12 cellular contexts compared by ENCODE assay signal in the genomic region with DNA sequence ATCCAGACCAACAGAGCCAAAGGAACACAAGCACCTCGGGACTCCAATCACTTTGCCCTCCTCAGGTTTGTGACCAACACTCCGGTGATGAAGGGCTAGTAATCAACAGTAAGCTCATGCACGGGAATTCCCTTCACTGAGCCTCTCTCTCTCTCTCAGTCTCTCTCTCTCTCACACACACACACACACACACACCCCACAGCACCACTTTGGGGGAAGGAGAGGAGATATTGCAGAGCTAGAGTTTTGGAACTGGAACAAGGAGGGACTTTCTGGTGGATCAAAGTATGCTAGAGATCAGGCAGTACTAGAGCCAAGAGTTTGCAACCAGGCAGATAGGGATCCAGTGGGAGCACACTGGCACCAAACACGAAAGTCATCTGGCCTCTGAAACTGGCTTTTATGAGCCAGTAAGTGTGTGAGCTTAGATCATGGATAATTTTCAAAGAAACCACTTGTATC.
A peak's percentile ranks its signal among the peaks of the same experiment; 100 is the strongest.
DNase-seq lines count a peak whose midpoint lies in the region; ATAC-seq lines count a peak whose summit lies in the region.
"Had no signal": no experiment of that assay in that cellular context is flagged by ENCODE, and none has a peak within 500 bp of the region (broad histone marks: within the 10 kb centered on the region; RNA-seq: fewer than 3 reads in every experiment).

No MANE protein-coding gene starts in this region.

- peaks cover 43% of the 10 kb centered on the region for H3K4me1 ChIP-seq in muscle layer of colon (ENCODE audit: insufficient read depth, low read length)

- no peaks in the 10 kb centered on the region for H3K9me3 ChIP-seq in muscle layer of colon (ENCODE audit: low read length)

- no peaks in the 10 kb centered on the region for H3K27me3 ChIP-seq in muscle layer of colon (ENCODE audit: control insufficient read depth in 1 of 2, insufficient read depth in 2 of 2, low read length in 2 of 2)

- peak; percentile 44 for DNase-seq in stimulated activated CD4-positive, alpha-beta T cell treated with anti-CD3 and anti-CD28 coated beads, Interleukin-15, amount 100 ng/mL, for 24 hours
- DNase-seq in stimulated activated CD4-positive, alpha-beta T cell treated with anti-CD3 and anti-CD28 coated beads, Interleukin-2, amount 100 ng/mL, for 48 hours: no peak
- DNase-seq in activated T-cell treated with anti-CD3 and anti-CD28 coated beads, Interleukin-2, amount 50 U/mL, for 48 hours: peak; percentile 63 to 65
- no peak for DNase-seq in inferior parietal cortex (ENCODE audit: extremely low spot score)
- DNase-seq in globus pallidus (ENCODE audit: low spot score): no peak
- no peak for DNase-seq in NCI-H226
- DNase-seq: cerebellar nuclear complex, foreskin fibroblast, NCI-H446 treated with DMSO at 0.1 percent for 48 hours had no signal

- no peak for ATAC-seq in GM21723 (IDR thresholded peaks at IDR 0.05; ENCODE audit: unreplicated experiment)
- ATAC-seq: HCT116 had no signal

- no peak overlapping the region for H3K9ac ChIP-seq in muscle layer of colon (ENCODE audit: low read length)

- H3K4me3 ChIP-seq in muscle layer of colon (ENCODE audit: low read depth in 1 of 2, low read length in 2 of 2): no peak overlapping the region

- H3K27ac ChIP-seq in muscle layer of colon (ENCODE audit: low read depth, low read length): peak overlapping the region; percentile 22

- no peaks in the 10 kb centered on the region for H3K36me3 ChIP-seq in muscle layer of colon (ENCODE audit: insufficient read depth, low read length)

Comparison
In these comparisons a context has a peak if more than half of its experiments do, and no peak if none do; other contexts are left out.
1. DNase-seq: peak in stimulated activated CD4-positive, alpha-beta T cell treated with anti-CD3 and anti-CD28 coated beads, Interleukin-15, amount 100 ng/mL, for 24 hours (single experiment) and activated T-cell treated with anti-CD3 and anti-CD28 coated beads, Interleukin-2, amount 50 U/mL, for 48 hours (2 of 2); none in stimulated activated CD4-positive, alpha-beta T cell treated with anti-CD3 and anti-CD28 coated beads, Interleukin-2, amount 100 ng/mL, for 48 hours (0 of 2), inferior parietal cortex (single experiment), globus pallidus (single experiment) and NCI-H226 (single experiment).